ENCODE assay signal across 13 cellular contexts in genomic region chr6:114364295-114364694, GRCh38. TPM values are rescaled to one million over a fixed set of nuclear protein-coding genes. Genes with fewer than 3 reads are reported as not detected.
DNase-seq lines count a peak whose midpoint lies in the region; TF ChIP-seq lines count a peak whose summit lies in the region.
"Had no signal": no experiment of that assay in that cellular context is flagged by ENCODE, and none has a peak within 500 bp of the region (broad histone marks: within the 10 kb centered on the region; RNA-seq: fewer than 3 reads in every experiment).

No MANE protein-coding gene starts in this region.

- H3K18ac ChIP-seq in mesendoderm (ENCODE audit: low read length) = no peak overlapping the region

- no peaks in the 10 kb centered on the region for H3K9me3 Mint-ChIP-seq in Calu3 (ENCODE audit: low read depth, unreplicated experiment)
- H3K9me3 Mint-ChIP-seq in type B pancreatic cell = no peaks in the 10 kb centered on the region

- H3K4me3 Mint-ChIP-seq in Calu3 (ENCODE audit: low read depth, unreplicated experiment) (peak overlapping the region; percentile 30), type B pancreatic cell (no peak overlapping the region)
- H3K4me3 Mint-ChIP-seq: activated CD8-positive, alpha-beta memory T cell treated with anti-CD3 and anti-CD28 coated beads, Interleukin-2, amount 10 ng/mL, durations not matched to agents 7 days and 5 days had no signal

- DNase-seq in Calu3 (peak; percentile 46), NCI-H446 (lab: John Stamatoyannopoulos, UW) (peak; percentile 7 to 57), epithelial cell of esophagus (ENCODE audit: low read depth) (peak; percentile 65), mesendoderm (peak; percentile 92), type B pancreatic cell (ENCODE audit: extremely low spot score, unreplicated experiment) (no peak), dermis blood vessel endothelial cell (no peak), ovary (no peak), GM19238 (ENCODE audit: insufficient read length, low spot score) (no peak)
- DNase-seq: activated CD8-positive, alpha-beta memory T cell treated with anti-CD3 and anti-CD28 coated beads, Interleukin-2, amount 10 ng/mL, durations not matched to agents 7 days and 5 days; OCI-M1; posterior cingulate gyrus had no signal

- no peaks in the 10 kb centered on the region for H3K79me2 ChIP-seq in mesendoderm (ENCODE audit: control insufficient read depth, insufficient read depth, low read length)

- WGBS in mesendoderm (ENCODE audit: extremely low coverage, insufficient coverage, low lambda C conversion rate) = no CpG with 5 or more reads among the region's 1 CpG
- WGBS in ovary, 3 donors = 91 to 93% (median 91%) methylated on average over 1 of the region's 1 CpG

- no peak overlapping the region for H3K23ac ChIP-seq in mesendoderm (ENCODE audit: low read length)

- H3K4me3 ChIP-seq in epithelial cell of esophagus (ENCODE audit: low read length) (no peak overlapping the region), mesendoderm (ENCODE audit: low read length) (no peak overlapping the region), ovary (no peak overlapping the region)

- BruUV-seq in Calu3 (replicated peaks; lab: Mats Ljungman, UMichigan) = no TSS peak

- H3K4ac ChIP-seq in mesendoderm (ENCODE audit: low read depth, low read length) = no peak overlapping the region

- H3K4me1 Mint-ChIP-seq in Calu3 (ENCODE audit: low read depth, unreplicated experiment) = peaks cover 35% of the 10 kb centered on the region
- no peaks in the 10 kb centered on the region for H3K4me1 Mint-ChIP-seq in type B pancreatic cell (ENCODE audit: unreplicated experiment)
- H3K4me1 Mint-ChIP-seq: activated CD8-positive, alpha-beta memory T cell treated with anti-CD3 and anti-CD28 coated beads, Interleukin-2, amount 10 ng/mL, durations not matched to agents 7 days and 5 days had no signal

- H3K36me3 ChIP-seq in mesendoderm (ENCODE audit: control insufficient read depth, insufficient read depth, low read length) (no peaks in the 10 kb centered on the region), ovary (no peaks in the 10 kb centered on the region)

- H3K9me3 ChIP-seq in ovary = no peaks in the 10 kb centered on the region

- H4K5ac ChIP-seq in mesendoderm (ENCODE audit: low read length) = no peak overlapping the region

- peaks cover 4% of the 10 kb centered on the region for H3K4me1 ChIP-seq in mesendoderm (ENCODE audit: control insufficient read depth, low read depth, low read length)
- no peaks in the 10 kb centered on the region for H3K4me1 ChIP-seq in ovary (ENCODE audit: insufficient read depth)

- intact Hi-C loops in Calu3 (cut with micrococcal nuclease; ENCODE audit: unreplicated experiment) = no loop called here
- intact Hi-C loops in ovary (cut with DNase I) = no loop called here

- TF ChIP-seq POLR2A in ovary (IDR thresholded peaks at IDR 0.05) = no peak

- H2BK120ac ChIP-seq in mesendoderm (ENCODE audit: low read depth, low read length) = no peak overlapping the region

- H3K79me1 ChIP-seq in mesendoderm (ENCODE audit: low read length) = no peaks in the 10 kb centered on the region

- H3K27me3 ChIP-seq in mesendoderm (ENCODE audit: insufficient read depth, low read length, poor library complexity) (no peaks in the 10 kb centered on the region), ovary (no peaks in the 10 kb centered on the region)

- H3K27me3 Mint-ChIP-seq in Calu3 (ENCODE audit: unreplicated experiment) (no peaks in the 10 kb centered on the region), type B pancreatic cell (no peaks in the 10 kb centered on the region)
- H3K27me3 Mint-ChIP-seq: activated CD8-positive, alpha-beta memory T cell treated with anti-CD3 and anti-CD28 coated beads, Interleukin-2, amount 10 ng/mL, durations not matched to agents 7 days and 5 days had no signal

- no peak for TF ChIP-seq CTCF in Calu3 (IDR thresholded peaks at IDR 0.05; ENCODE audit: unreplicated experiment)
- TF ChIP-seq CTCF in epithelial cell of esophagus (IDR thresholded peaks at IDR 0.05; ENCODE audit: insufficient read depth, low read depth, low read length, missing control alignments) = no peak
- no peak for TF ChIP-seq CTCF in type B pancreatic cell (conservative IDR thresholded peaks at IDR 0.05)
- TF ChIP-seq CTCF in ovary (IDR thresholded peaks at IDR 0.05) = no peak

- H3K36me3 Mint-ChIP-seq in Calu3 (ENCODE audit: insufficient read depth, unreplicated experiment) (no peaks in the 10 kb centered on the region), type B pancreatic cell (no peaks in the 10 kb centered on the region)
- H3K36me3 Mint-ChIP-seq: activated CD8-positive, alpha-beta memory T cell treated with anti-CD3 and anti-CD28 coated beads, Interleukin-2, amount 10 ng/mL, durations not matched to agents 7 days and 5 days had no signal

- peak overlapping the region; percentile 64 for H3K27ac ChIP-seq in mesendoderm (ENCODE audit: low read depth, low read length)
- no peak overlapping the region for H3K27ac ChIP-seq in ovary

- no peak overlapping the region for H2BK5ac ChIP-seq in mesendoderm (ENCODE audit: low read length)

- H2AK5ac ChIP-seq in mesendoderm (ENCODE audit: low read length) = no peak overlapping the region

- no peak overlapping the region for H4K8ac ChIP-seq in mesendoderm (ENCODE audit: low read depth, low read length)

- no peak overlapping the region for H2BK15ac ChIP-seq in mesendoderm (replicated peaks; ENCODE audit: low read depth)

- CTCF ChIA-PET in Calu3 (lab: Charles Lee) = interaction anchor here (0.6 to 2.1 kb wide), 6 partner anchors 12 to 1328 kb away, joined by 3 to 11 read pairs (median 4); partner anchors contain the start of gene HS3ST5

- TF ChIP-seq EP300 in ovary (IDR thresholded peaks at IDR 0.05) = no peak

- H3K9ac ChIP-seq in mesendoderm (ENCODE audit: low read length) = no peak overlapping the region

- H3K27ac Mint-ChIP-seq in Calu3 (ENCODE audit: unreplicated experiment) (peak overlapping the region; percentile 82), type B pancreatic cell (no peak overlapping the region)
- H3K27ac Mint-ChIP-seq: activated CD8-positive, alpha-beta memory T cell treated with anti-CD3 and anti-CD28 coated beads, Interleukin-2, amount 10 ng/mL, durations not matched to agents 7 days and 5 days had no signal

- no peak overlapping the region for H3K4me2 ChIP-seq in mesendoderm (ENCODE audit: low read length)

- no peak overlapping the region for H3K56ac ChIP-seq in mesendoderm (ENCODE audit: low read length)

RNA-seq across cellular contexts. Expression of gene HS3ST5, which starts 21.5 kb away (rescaled TPM):
- total RNA-seq in Calu3 (2022) = 0.40 and 0.66 TPM in 2 replicates
- 2.4 TPM for polyA plus RNA-seq in mesendoderm (2013, experiment 1 of 2)
- polyA plus RNA-seq in mesendoderm (2013, experiment 2 of 2) = 2.3 TPM
- 3.6 and 5.5 TPM in 2 replicates for total RNA-seq in type B pancreatic cell (ENCODE audit: low replicate concordance)
- not detected in 2 replicates for total RNA-seq in dermis blood vessel endothelial cell
- total RNA-seq in ovary = under 1 TPM in 1 of 7 donors, not detected in 6; 0.08 TPM
- polyA plus RNA-seq in ovary = not detected
- total RNA-seq: activated CD8-positive, alpha-beta memory T cell treated with anti-CD3 and anti-CD28 coated beads, Interleukin-2, amount 10 ng/mL, durations not matched to agents 7 days and 5 days; dermis microvascular lymphatic vessel endothelial cell had no signal
- polyA plus RNA-seq: BJ had no signal

Comparison
In these comparisons a context has a peak if more than half of its experiments do, and no peak if none do; other contexts are left out.
1. DNase-seq: peak in Calu3 (single experiment), NCI-H446 (2 of 2), epithelial cell of esophagus (single experiment) and mesendoderm (single experiment); none in type B pancreatic cell (single experiment), dermis blood vessel endothelial cell (single experiment), ovary (0 of 5) and GM19238 (single experiment).